Comparison of ENCODE assay signal across 8 cellular contexts in the genomic region with DNA sequence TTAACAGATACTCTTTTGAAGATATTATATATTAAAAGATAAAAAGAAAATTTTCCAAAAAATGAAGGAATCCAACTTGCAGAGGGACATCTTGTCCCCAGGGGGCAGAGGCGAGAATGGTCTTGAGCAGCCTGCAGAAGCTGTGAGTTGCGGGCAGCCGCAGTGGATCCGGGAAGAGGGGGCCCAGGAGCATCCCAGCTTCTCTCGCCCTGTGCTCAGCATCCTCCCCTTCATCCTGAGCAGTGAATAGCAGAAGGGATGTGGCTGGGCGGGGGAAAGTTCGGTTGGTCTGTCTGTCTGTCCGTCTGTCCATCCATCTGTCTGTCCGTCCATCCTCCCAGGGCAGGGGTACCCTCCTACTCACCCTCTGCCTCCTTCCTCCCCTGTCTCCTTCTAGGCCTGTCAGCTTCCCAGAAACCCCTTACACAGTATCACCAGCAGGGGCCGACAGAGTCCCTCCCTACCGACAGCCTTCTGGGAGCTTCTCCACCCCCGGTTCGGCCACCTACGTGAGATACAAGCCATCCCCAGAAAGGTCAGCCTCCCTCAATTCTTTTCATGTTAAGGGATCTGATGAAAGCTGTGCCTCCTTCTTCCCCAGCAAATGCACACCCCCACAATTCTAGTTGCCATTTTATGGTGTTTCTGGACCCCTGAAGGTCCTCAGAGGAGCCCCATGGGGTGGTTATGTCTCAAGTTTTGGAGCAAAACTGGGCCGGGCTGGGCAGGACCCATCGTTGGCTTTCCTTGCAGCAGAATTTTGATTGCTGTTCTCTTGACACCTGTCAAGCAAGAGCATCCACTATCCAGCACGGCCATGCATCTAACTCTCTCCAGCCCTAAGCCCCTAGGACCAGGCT.
DNase-seq lines count a peak whose midpoint lies in the region; ATAC-seq and TF ChIP-seq lines count a peak whose summit lies in the region.

No MANE protein-coding gene starts in this region.

- peak; percentile 59 for TF ChIP-seq RAD21 in IMR-90 (IDR thresholded peaks at IDR 0.05; ENCODE audit: low read length)

- no peak for TF ChIP-seq EP300 in sigmoid colon (IDR thresholded peaks at IDR 0.05)

- H3K18ac ChIP-seq in IMR-90 (ENCODE audit: low read depth, low read length): no peak overlapping the region

- H3K4me1 ChIP-seq in IMR-90 (ENCODE audit: control insufficient read depth, insufficient read depth, low read length): no peaks in the 10 kb centered on the region
- no peaks in the 10 kb centered on the region for H3K4me1 ChIP-seq in RWPE2 (ENCODE audit: insufficient read depth, poor library complexity, severe bottlenecking)
- no peaks in the 10 kb centered on the region for H3K4me1 ChIP-seq in right cardiac atrium (ENCODE audit: control insufficient read depth, insufficient read depth, low read length)
- H3K4me1 ChIP-seq in sigmoid colon: no peaks in the 10 kb centered on the region

- in situ Hi-C loops in IMR-90 (cut with MboI; ENCODE audit: low sequenced_read_pairs): no loop called here

- no peak overlapping the region for H4K91ac ChIP-seq in IMR-90 (ENCODE audit: insufficient read depth, low read depth, low read length)

- H3K27ac ChIP-seq in IMR-90 (ENCODE audit: insufficient read depth, low read length) (no peak overlapping the region), RWPE2 (ENCODE audit: poor library complexity, severe bottlenecking) (no peak overlapping the region), right cardiac atrium (ENCODE audit: low read length) (no peak overlapping the region), sigmoid colon (no peak overlapping the region)

- no peak overlapping the region for H4K8ac ChIP-seq in IMR-90 (ENCODE audit: low read depth in 2 of 2, low read length in 2 of 2)

- no peak overlapping the region for H3K9ac ChIP-seq in IMR-90 (ENCODE audit: low read depth, low read length)

- DNase-seq in DMS 273 treated with DMSO at 0.1 percent for 48 hours (lab: John Stamatoyannopoulos, UW) (peak; percentile 13), IMR-90 (peak; percentile 28), RWPE2 (ENCODE audit: low spot score) (no peak), amygdala (lab: John Stamatoyannopoulos, UW) (peak in 52 of 56 donors; percentile 5 to 85 (median 55)), right cardiac atrium (peak; percentile 57 to 83 (median 78)), sigmoid colon (no peak)

- H2BK20ac ChIP-seq in IMR-90 (ENCODE audit: low read depth, low read length): no peak overlapping the region

- H3K9me1 ChIP-seq in IMR-90 (ENCODE audit: insufficient read depth, low read length): peaks cover 4% of the 10 kb centered on the region; the same call in 1 of the 2 replicates

- TF ChIP-seq POLR2A in IMR-90 (IDR thresholded peaks at IDR 0.05; ENCODE audit: low read depth, low read length) (no peak), sigmoid colon (IDR thresholded peaks at IDR 0.05) (no peak)

- POLR2A ChIA-PET in IMR-90 (lab: Charles Lee; ENCODE audit: unreplicated experiment): no interaction called here

- CTCF ChIA-PET in IMR-90 (lab: Yijun Ruan, JAX): interaction anchor here (1.1 to 2.4 kb wide), 2 partner anchors 10 to 240 kb away, joined by 6 to 7 read pairs; no protein-coding TSS in a partner anchor

- H3K4me3 ChIP-seq in IMR-90 (ENCODE audit: insufficient read depth, low read depth, low read length): no peak overlapping the region
- H3K4me3 ChIP-seq in RWPE2 (ENCODE audit: severe bottlenecking): no peak overlapping the region
- no peak overlapping the region for H3K4me3 ChIP-seq in right cardiac atrium (ENCODE audit: low read length)
- no peak overlapping the region for H3K4me3 ChIP-seq in sigmoid colon

- no peak overlapping the region for H3K23ac ChIP-seq in IMR-90 (ENCODE audit: low read depth, low read length)

- no peak overlapping the region for H2AK9ac ChIP-seq in IMR-90 (replicated peaks; ENCODE audit: low read depth, low read length, poor library complexity)

- peaks cover 0 to 18% of the 10 kb centered on the region in 2 experiments; a peak in 3 of 4 replicates for H3K79me1 ChIP-seq in IMR-90 (ENCODE audit: low read depth in 1 of 2, low read length in 2 of 2)

- no peak overlapping the region for H3K56ac ChIP-seq in IMR-90 (ENCODE audit: extremely low read depth, insufficient read depth, low read length)

- no peak overlapping the region for H2AK5ac ChIP-seq in IMR-90 (ENCODE audit: low read depth, low read length)

- TF ChIP-seq CTCF in IMR-90 (conservative IDR thresholded peaks at IDR 0.05; ENCODE audit: low read depth, low read length) (peak; percentile 68), RWPE2 (IDR thresholded peaks at IDR 0.05; ENCODE audit: poor library complexity, severe bottlenecking) (peak; percentile 70), sigmoid colon (IDR thresholded peaks at IDR 0.05) (peak in 3 of 4 experiments; percentile 29 to 54 (median 40))

- no peak overlapping the region for H3K4ac ChIP-seq in IMR-90 (ENCODE audit: low read depth, low read length)

- WGBS in IMR-90 (ENCODE audit: extremely low coverage in 2 of 2, insufficient read length in 1 of 2), 2 experiments: 38% methylated on average over 4 of the region's 17 CpGs; no CpG with 5 or more reads in 1 of the 2 experiments
- 60% methylated on average over 17 of the region's 17 CpGs for WGBS in right cardiac atrium
- WGBS in sigmoid colon, 2 donors: 73 to 79% methylated on average over 17 of the region's 17 CpGs

- H3K4me2 ChIP-seq in IMR-90 (ENCODE audit: low read depth, low read length): no peak overlapping the region

- dilution Hi-C loops in IMR-90 (cut with HindIII; ENCODE audit: low sequenced_read_pairs, unreplicated experiment): no loop called here

- no peaks in the 10 kb centered on the region for H4K20me1 ChIP-seq in IMR-90 (ENCODE audit: insufficient read depth, low read length)

- ATAC-seq in IMR-90 (ENCODE audit: low read depth) (peak; percentile 92), RWPE2 (ENCODE audit: low read depth) (peak; percentile 53; the same call in 1 of the 3 replicates), right cardiac atrium (peak; percentile 58 to 75), GM18873 (IDR thresholded peaks at IDR 0.05; ENCODE audit: low FRiP score, unreplicated experiment) (no peak), GM21737 (IDR thresholded peaks at IDR 0.05; ENCODE audit: unreplicated experiment) (no peak)

- no peaks in the 10 kb centered on the region for H3K27me3 ChIP-seq in IMR-90 (ENCODE audit: control insufficient read depth, insufficient read depth, low read length)
- H3K27me3 ChIP-seq in RWPE2 (ENCODE audit: insufficient read depth, poor library complexity, severe bottlenecking): no peaks in the 10 kb centered on the region
- H3K27me3 ChIP-seq in right cardiac atrium (ENCODE audit: control insufficient read depth, insufficient read depth): no peaks in the 10 kb centered on the region
- no peaks in the 10 kb centered on the region for H3K27me3 ChIP-seq in sigmoid colon

- H3K9me3 ChIP-seq in IMR-90 (ENCODE audit: control insufficient read depth, insufficient read depth, low read length) (no peaks in the 10 kb centered on the region), RWPE2 (ENCODE audit: severe bottlenecking) (no peaks in the 10 kb centered on the region), right cardiac atrium (ENCODE audit: control insufficient read depth, low read length) (no peaks in the 10 kb centered on the region), sigmoid colon (no peaks in the 10 kb centered on the region)

- H4K5ac ChIP-seq in IMR-90 (ENCODE audit: low read depth, low read length): no peak overlapping the region

- H2BK120ac ChIP-seq in IMR-90 (ENCODE audit: low read depth, low read length): no peak overlapping the region

- H3K14ac ChIP-seq in IMR-90 (replicated peaks; ENCODE audit: low read depth, low read length): no peak overlapping the region

- H2BK15ac ChIP-seq in IMR-90 (ENCODE audit: low read depth, low read length): no peak overlapping the region

- intact Hi-C loops in IMR-90 (cut with micrococcal nuclease): no loop called here
- intact Hi-C loops in right cardiac atrium (cut with DNase I): loop anchor here in 3 of 4 donors (10.0 kb wide), 2 partner anchors 82 to 92 kb away; a partner anchor contains a TSS
- intact Hi-C loops in sigmoid colon (cut with DNase I): no loop called here

- BruUV-seq in IMR-90 (replicated peaks; lab: Mats Ljungman, UMichigan): no TSS peak

- H3K36me3 ChIP-seq in IMR-90 (ENCODE audit: control insufficient read depth, insufficient read depth, low read length) (peaks cover 10% of the 10 kb centered on the region), RWPE2 (ENCODE audit: low read depth) (peaks cover 62% of the 10 kb centered on the region), sigmoid colon (peaks cover 0 to 6% (median 0%) of the 10 kb centered on the region in 4 donors)

- no peak overlapping the region for H2BK5ac ChIP-seq in IMR-90 (ENCODE audit: low read depth, low read length, poor library complexity, severe bottlenecking)

- H2AFZ ChIP-seq in IMR-90 (replicated peaks; ENCODE audit: low read length, poor library complexity): peak overlapping the region; percentile 46

TF ChIP-seq in IMR-90, 13 proteins besides CTCF, POLR2A, EP300 and RAD21:
- TF ChIP-seq BHLHE40 (IDR thresholded peaks at IDR 0.05; ENCODE audit: low read depth, low read length): no peak
- TF ChIP-seq FOS (IDR thresholded peaks at IDR 0.05; ENCODE audit: low read depth, low read length): no peak
- no peak for TF ChIP-seq RCOR1 (IDR thresholded peaks at IDR 0.05; ENCODE audit: insufficient replicate concordance, low read length)
- peak; percentile 34; the same call in 1 of the 2 replicates for TF ChIP-seq SMC3 (IDR thresholded peaks at IDR 0.05; ENCODE audit: low read depth, low read length)

Comparison
In these comparisons a context has a peak if more than half of its experiments do, and no peak if none do; other contexts are left out.
1. DNase-seq: peak in DMS 273 treated with DMSO at 0.1 percent for 48 hours (single experiment), IMR-90 (single experiment), amygdala (52 of 56) and right cardiac atrium (3 of 3); none in RWPE2 (single experiment) and sigmoid colon (single experiment).
2. ATAC-seq: peak in IMR-90 (single experiment), RWPE2 (single experiment) and right cardiac atrium (2 of 2); none in GM18873 (single experiment) and GM21737 (single experiment).
3. intact Hi-C loops: an anchor here in right cardiac atrium (10.0 kb wide); none called in IMR-90 and sigmoid colon.
4. Peak in every context shown above with its lines, with median percentiles within 50 percentile points of each other: CTCF ChIP-seq.